1 cellular context compared by ENCODE assay signal in genomic region chr20:8386991-8387390, GRCh38.
TF ChIP-seq lines count a peak whose summit lies in the region.

No MANE protein-coding gene starts in this region.

TF ChIP-seq in SK-N-SH, 30 proteins besides CTCF, POLR2A, EP300 and RAD21 (continued from another document):
- TF ChIP-seq REST (IDR thresholded peaks at IDR 0.05; ENCODE audit: low read depth, low read length) (no peak), RCOR1 (IDR thresholded peaks at IDR 0.05; ENCODE audit: low read length) (no peak), FOXM1 (IDR thresholded peaks at IDR 0.05; ENCODE audit: low read depth) (no peak), PBX3 (IDR thresholded peaks at IDR 0.05) (no peak), MAX (IDR thresholded peaks at IDR 0.05; ENCODE audit: low read depth) (no peak), MEF2A (IDR thresholded peaks at IDR 0.05; ENCODE audit: borderline replicate concordance, low read depth) (no peak)
TF ChIP-seq in SK-N-SH: peak in this region for 0.
